ENCODE assay signal across 18 cellular contexts in genomic region chr3:113258311-113258710, GRCh38. TPM values are rescaled to one million over a fixed set of nuclear protein-coding genes. Genes with fewer than 3 reads are reported as not detected.
A peak's percentile ranks its signal among the peaks of the same experiment; 100 is the strongest.
DNase-seq lines count a peak whose midpoint lies in the region; ATAC-seq and TF ChIP-seq lines count a peak whose summit lies in the region.
"Had no signal": no experiment of that assay in that cellular context is flagged by ENCODE, and none has a peak within 500 bp of the region (broad histone marks: within the 10 kb centered on the region; RNA-seq: fewer than 3 reads in every experiment).

No MANE protein-coding gene starts in this region.

- no peak overlapping the region for H3K9ac ChIP-seq in neural progenitor cell

- H3K4me3 ChIP-seq in H7 (ENCODE audit: insufficient read depth, low read depth, low read length): no peak overlapping the region
- no peak overlapping the region for H3K4me3 ChIP-seq in ectodermal cell (ENCODE audit: insufficient read depth, low read depth, low read length)
- no peak overlapping the region for H3K4me3 ChIP-seq in neural progenitor cell
- H3K4me3 ChIP-seq: prostate gland had no signal

- DNase-seq in AG09319 (ENCODE audit: extremely low read depth, low read depth): no peak
- peak; percentile 27 for DNase-seq in H7
- DNase-seq in neural progenitor cell (ENCODE audit: low spot score): no peak
- DNase-seq in NOMO-1 (lab: John Stamatoyannopoulos, UW; ENCODE audit: unreplicated experiment in 2 of 2): no peak
- DNase-seq: activated CD4-positive, alpha-beta T cell treated with anti-CD3 and anti-CD28 coated beads for 4 hours; activated naive CD8-positive, alpha-beta T cell treated with anti-CD3 and anti-CD28 coated beads for 36 hours; effector memory CD4-positive, alpha-beta T cell; NCI-H1092; NCI-H187; NCI-H2171 treated with DMSO at 0.1 percent for 48 hours; NCI-H526; T-helper 1 cell had no signal

- H3K4me1 ChIP-seq in ectodermal cell (ENCODE audit: control insufficient read depth, insufficient read depth, low read length) (peaks cover 46% of the 10 kb centered on the region), neural progenitor cell (peaks cover 50% of the 10 kb centered on the region)
- H3K4me1 ChIP-seq: prostate gland had no signal

- H3K79me2 ChIP-seq in neural progenitor cell (ENCODE audit: low read depth): no peaks in the 10 kb centered on the region

- no peak overlapping the region for H3K4me2 ChIP-seq in neural progenitor cell

- WGBS in ectodermal cell, 2 experiments: 92 to 95% methylated on average over 5 of the region's 5 CpGs

- no peaks in the 10 kb centered on the region for H3K9me3 ChIP-seq in ectodermal cell (ENCODE audit: control insufficient read depth, low read length)
- no peaks in the 10 kb centered on the region for H3K9me3 ChIP-seq in neural progenitor cell (ENCODE audit: low read depth)
- H3K9me3 ChIP-seq: prostate gland had no signal

- peaks cover 73% of the 10 kb centered on the region for H3K4me1 Mint-ChIP-seq in neural progenitor cell
- H3K4me1 Mint-ChIP-seq: activated naive CD8-positive, alpha-beta T cell treated with anti-CD3 and anti-CD28 coated beads for 36 hours had no signal

- TF ChIP-seq CTCF in AG09319 (IDR thresholded peaks at IDR 0.05; ENCODE audit: low read depth, low read length) (peak; percentile 25), neural progenitor cell (IDR thresholded peaks at IDR 0.05) (peak; percentile 15)

- H3K27me3 ChIP-seq in H7 (ENCODE audit: control insufficient read depth, insufficient read depth, low read length) (no peaks in the 10 kb centered on the region), ectodermal cell (ENCODE audit: control insufficient read depth, insufficient read depth, low read length, poor library complexity, severe bottlenecking) (no peaks in the 10 kb centered on the region), neural progenitor cell (no peaks in the 10 kb centered on the region)

- peak overlapping the region; percentile 21 for H3K27ac ChIP-seq in ectodermal cell (ENCODE audit: insufficient read depth, low read depth, low read length, poor library complexity, severe bottlenecking)
- H3K27ac ChIP-seq in neural progenitor cell: no peak overlapping the region
- H3K27ac ChIP-seq: prostate gland had no signal

- peaks cover 24% of the 10 kb centered on the region for H3F3A ChIP-seq in neural progenitor cell (ENCODE audit: low read depth)

- H3K4me3 Mint-ChIP-seq in neural progenitor cell: no peak overlapping the region
- H3K4me3 Mint-ChIP-seq: activated naive CD8-positive, alpha-beta T cell treated with anti-CD3 and anti-CD28 coated beads for 36 hours had no signal

- H3K36me3 ChIP-seq in H7 (replicated peaks; ENCODE audit: control insufficient read depth, insufficient read depth, low read length) (no peaks in the 10 kb centered on the region), ectodermal cell (ENCODE audit: control insufficient read depth, insufficient read depth, low read length) (peaks cover 71% of the 10 kb centered on the region), neural progenitor cell (peaks cover 3% of the 10 kb centered on the region)
- H3K36me3 ChIP-seq: prostate gland had no signal

- H2AFZ ChIP-seq in neural progenitor cell (replicated peaks): no peak overlapping the region

- peaks cover 75% of the 10 kb centered on the region for H3K36me3 Mint-ChIP-seq in neural progenitor cell
- H3K36me3 Mint-ChIP-seq: activated naive CD8-positive, alpha-beta T cell treated with anti-CD3 and anti-CD28 coated beads for 36 hours had no signal

- no peaks in the 10 kb centered on the region for H3K9me3 Mint-ChIP-seq in neural progenitor cell
- H3K9me3 Mint-ChIP-seq: activated naive CD8-positive, alpha-beta T cell treated with anti-CD3 and anti-CD28 coated beads for 36 hours had no signal

- peak overlapping the region; percentile 59 for H3K27ac Mint-ChIP-seq in neural progenitor cell
- H3K27ac Mint-ChIP-seq: activated naive CD8-positive, alpha-beta T cell treated with anti-CD3 and anti-CD28 coated beads for 36 hours had no signal

- peaks cover 18% of the 10 kb centered on the region for H4K20me1 ChIP-seq in neural progenitor cell (ENCODE audit: low read depth)

- ATAC-seq in HG03342 (IDR thresholded peaks at IDR 0.05; ENCODE audit: unreplicated experiment): no peak
- no peak for ATAC-seq in HG03196 (IDR thresholded peaks at IDR 0.05; ENCODE audit: unreplicated experiment)
- ATAC-seq in GM19324 (IDR thresholded peaks at IDR 0.05; ENCODE audit: low FRiP score, unreplicated experiment): no peak

- H3K27me3 Mint-ChIP-seq in neural progenitor cell (ENCODE audit: insufficient read depth, low read depth): peaks cover 3% of the 10 kb centered on the region

RNA-seq across cellular contexts. Expression of gene BOC, which starts 47.0 kb away (rescaled TPM):
- total RNA-seq in H7 (2014; rRNA removed; shearing (Covaris generic)): 2.8 and 3.0 TPM in 2 replicates
- 278 TPM for polyA plus RNA-seq in ectodermal cell (2013, experiment 1 of 4)
- 240 TPM for polyA plus RNA-seq in ectodermal cell (2013, experiment 2 of 4)
- polyA plus RNA-seq in ectodermal cell (2013, experiment 3 of 4): 186 TPM
- 200 TPM for polyA plus RNA-seq in ectodermal cell (2013, experiment 4 of 4)
- 35.2 and 57.3 TPM in 2 replicates for total RNA-seq in neural progenitor cell (ENCODE audit: low replicate concordance)
- total RNA-seq: lung microvascular endothelial cell had no signal
